Comparison of ENCODE assay signal across 1 cellular context in genomic region chr1:225412803-225413338, GRCh38.
TF ChIP-seq lines count a peak whose summit lies in the region.

No MANE protein-coding gene starts in this region.

TF ChIP-seq in HepG2, 621 proteins besides CTCF, POLR2A, EP300 and RAD21 (continues in another document):
- TF ChIP-seq ZSCAN9 (CRISPR knock-in tag; IDR thresholded peaks at IDR 0.05; ENCODE audit: borderline replicate concordance) = 0 out of 2 replicates have a peak, but pooled peaks have one; percentile 23
- TF ChIP-seq GATA4 (IDR thresholded peaks at IDR 0.05; ENCODE audit: borderline replicate concordance, low read depth) = no peak
- no peak; the same call in 1 of the 2 replicates for TF ChIP-seq DPF2 (CRISPR knock-in tag; IDR thresholded peaks at IDR 0.05; ENCODE audit: borderline replicate concordance, low read depth)
- peak; percentile 23 for TF ChIP-seq ZMYM4 (CRISPR knock-in tag; IDR thresholded peaks at IDR 0.05)
- TF ChIP-seq SOX5 (CRISPR knock-in tag; IDR thresholded peaks at IDR 0.05; ENCODE audit: borderline replicate concordance) = 0 out of 2 replicates have a peak, but pooled peaks have one; percentile 60
- 0 out of 2 replicates have a peak, but pooled peaks have one; percentile 42 for TF ChIP-seq ZBTB7B (CRISPR knock-in tag; IDR thresholded peaks at IDR 0.05)
- TF ChIP-seq MED1 (CRISPR knock-in tag; IDR thresholded peaks at IDR 0.05) = peak; percentile 24; the same call in 1 of the 2 replicates
- TF ChIP-seq SIX1 (CRISPR knock-in tag; IDR thresholded peaks at IDR 0.05; ENCODE audit: borderline replicate concordance) = peak; percentile 75
- peak; percentile 35; the same call in 1 of the 2 replicates for TF ChIP-seq SALL1 (CRISPR knock-in tag; IDR thresholded peaks at IDR 0.05)
- TF ChIP-seq AHR (CRISPR knock-in tag; IDR thresholded peaks at IDR 0.05) = no peak
- TF ChIP-seq CHD4 (IDR thresholded peaks at IDR 0.05; ENCODE audit: borderline replicate concordance, low read length) = 0 out of 2 replicates have a peak, but pooled peaks have one; percentile 56
- TF ChIP-seq RXRB (CRISPR knock-in tag; IDR thresholded peaks at IDR 0.05; ENCODE audit: borderline replicate concordance) = 0 out of 2 replicates have a peak, but pooled peaks have one; percentile 15
- no peak for TF ChIP-seq POGK (CRISPR knock-in tag; conservative IDR thresholded peaks at IDR 0.05)
- TF ChIP-seq FOXP4 (CRISPR knock-in tag; IDR thresholded peaks at IDR 0.05) = peak; percentile 57
- no peak for TF ChIP-seq HMG20A (CRISPR knock-in tag; IDR thresholded peaks at IDR 0.05; ENCODE audit: borderline replicate concordance)
- TF ChIP-seq SOX6 (IDR thresholded peaks at IDR 0.05) = no peak
- TF ChIP-seq SOX6 (CRISPR knock-in tag; IDR thresholded peaks at IDR 0.05) = peak; percentile 49; the same call in 1 of the 2 replicates
- peak; percentile 66; the same call in 1 of the 2 replicates for TF ChIP-seq PAXIP1 (CRISPR knock-in tag; conservative IDR thresholded peaks at IDR 0.05)
- no peak for TF ChIP-seq ZNF292 (CRISPR knock-in tag; IDR thresholded peaks at IDR 0.05; ENCODE audit: borderline replicate concordance, low read depth)
- TF ChIP-seq ZNF691 (CRISPR knock-in tag; IDR thresholded peaks at IDR 0.05; ENCODE audit: borderline replicate concordance, low read depth) = no peak
- TF ChIP-seq NCOA2 (CRISPR knock-in tag; IDR thresholded peaks at IDR 0.05) = peak; percentile 15; the same call in 1 of the 2 replicates
- TF ChIP-seq TRAFD1 (CRISPR knock-in tag; IDR thresholded peaks at IDR 0.05; ENCODE audit: borderline replicate concordance) = no peak
- TF ChIP-seq E2F1 (CRISPR knock-in tag; IDR thresholded peaks at IDR 0.05) = no peak
- no peak for TF ChIP-seq GRHL1 (CRISPR knock-in tag; conservative IDR thresholded peaks at IDR 0.05)
- peak; percentile 28; the same call in 1 of the 2 replicates for TF ChIP-seq ARID5B (CRISPR knock-in tag; IDR thresholded peaks at IDR 0.05)
- 0 out of 2 replicates have a peak, but pooled peaks have one; percentile 15 for TF ChIP-seq HNF4G (IDR thresholded peaks at IDR 0.05; ENCODE audit: borderline replicate concordance, low read depth, low read length)
- no peak for TF ChIP-seq HNF4G (CRISPR knock-in tag; IDR thresholded peaks at IDR 0.05; ENCODE audit: borderline replicate concordance, low read depth)
- no peak for TF ChIP-seq HMG20B (CRISPR knock-in tag; conservative IDR thresholded peaks at IDR 0.05)
- TF ChIP-seq GPN1 (CRISPR knock-in tag; IDR thresholded peaks at IDR 0.05; ENCODE audit: borderline replicate concordance) = no peak
- no peak for TF ChIP-seq BCL3 (CRISPR knock-in tag; IDR thresholded peaks at IDR 0.05)
- peak; percentile 67; the same call in 1 of the 2 replicates for TF ChIP-seq ISL2 (CRISPR knock-in tag; IDR thresholded peaks at IDR 0.05)
